ENCODE assay signal across 30 cellular contexts in genomic region chr11:95888852-95889251, GRCh38.
"Had no signal": no experiment of that assay in that cellular context is flagged by ENCODE, and none has a peak within 500 bp of the region (broad histone marks: within the 10 kb centered on the region; RNA-seq: fewer than 3 reads in every experiment).

No MANE protein-coding gene starts in this region.

- H3K9me3 ChIP-seq: gastrocnemius medialis, heart left ventricle, neutrophil, pancreas, right atrium auricular region, suprapubic skin, transverse colon, upper lobe of right lung, uterus had no signal

- H3K4me1 ChIP-seq: upper lobe of right lung had no signal

- H3K27ac ChIP-seq: epithelial cell of prostate, gastrocnemius medialis, heart left ventricle, hepatocyte, neutrophil, pancreas, right atrium auricular region, suprapubic skin, transverse colon, upper lobe of right lung, uterus had no signal

- H3K4me3 ChIP-seq: gastrocnemius medialis, heart left ventricle, hepatocyte, lung, pancreas, right atrium auricular region, smooth muscle cell, suprapubic skin, transverse colon, upper lobe of right lung, uterus had no signal

- H2AFZ ChIP-seq: hepatocyte had no signal

- H3K27me3 ChIP-seq: gastrocnemius medialis, heart left ventricle, hepatocyte, neutrophil, pancreas, right atrium auricular region, suprapubic skin, transverse colon, upper lobe of right lung, uterus had no signal

- H3K36me3 Mint-ChIP-seq: natural killer cell had no signal

- H3K4me3 Mint-ChIP-seq: dendritic cell treated with granulocyte-macrophage colony-stimulating factor and Interleukin-4, amounts not matched to agents 40 ng/mL and 50 ng/mL, for 4 days; endodermal cell; memory B cell; natural killer cell; stimulated activated naive CD8-positive, alpha-beta T cell treated with anti-CD3 and anti-CD28 coated beads, Interleukin-15, amount 100 ng/mL, for 72 hours had no signal

- H3K27ac Mint-ChIP-seq: dendritic cell treated with granulocyte-macrophage colony-stimulating factor and Interleukin-4, amounts not matched to agents 40 ng/mL and 50 ng/mL, for 4 days; endodermal cell; memory B cell; progenitor cell of endocrine pancreas; stimulated activated naive CD8-positive, alpha-beta T cell treated with anti-CD3 and anti-CD28 coated beads, Interleukin-15, amount 100 ng/mL, for 72 hours had no signal

- H3K36me3 ChIP-seq: neutrophil, pancreas, transverse colon, uterus had no signal

- H3K27me3 Mint-ChIP-seq: dendritic cell treated with granulocyte-macrophage colony-stimulating factor and Interleukin-4, amounts not matched to agents 40 ng/mL and 50 ng/mL, for 4 days; memory B cell; progenitor cell of endocrine pancreas; stimulated activated naive CD8-positive, alpha-beta T cell treated with anti-CD3 and anti-CD28 coated beads, Interleukin-15, amount 100 ng/mL, for 72 hours had no signal

- ATAC-seq: esophagus mucosa; gastrocnemius medialis; left lobe of liver; natural killer cell; pancreas; sciatic nerve; stimulated activated naive CD8-positive, alpha-beta T cell treated with anti-CD3 and anti-CD28 coated beads, Interleukin-15, amount 100 ng/mL, for 72 hours; upper lobe of right lung had no signal

- H3K4me2 ChIP-seq: hepatocyte, smooth muscle cell had no signal

- H3K9me3 Mint-ChIP-seq: dendritic cell treated with granulocyte-macrophage colony-stimulating factor and Interleukin-4, amounts not matched to agents 40 ng/mL and 50 ng/mL, for 4 days; endodermal cell; memory B cell; natural killer cell; stimulated activated naive CD8-positive, alpha-beta T cell treated with anti-CD3 and anti-CD28 coated beads, Interleukin-15, amount 100 ng/mL, for 72 hours had no signal

- DNase-seq: effector CD8-positive, alpha-beta T cell; endodermal cell; foreskin fibroblast; gastrocnemius medialis; heart left ventricle; kidney; natural killer cell; pancreas; stimulated activated CD4-positive, alpha-beta T cell treated with anti-CD3 and anti-CD28 coated beads, Interleukin-12 subunit alpha, Interleukin-12 subunit beta, amount 100 ng/mL, for 4 hours; stimulated activated CD4-positive, alpha-beta T cell treated with anti-CD3 and anti-CD28 coated beads, Interleukin-1b, Interleukin-23, amount 100 ng/mL, for 48 hours; stimulated activated CD4-positive, alpha-beta T cell treated with anti-CD3 and anti-CD28 coated beads, Interleukin-4, amount 100 ng/mL, for 1 hour; stimulated activated CD8-positive, alpha-beta memory T cell treated with anti-CD3 and anti-CD28 coated beads, Interleukin-4, amount 100 ng/mL, for 48 hours; stimulated activated naive CD4-positive, alpha-beta T cell; stimulated activated naive CD8-positive, alpha-beta T cell treated with anti-CD3 and anti-CD28 coated beads, Interleukin-15, amount 100 ng/mL, for 72 hours; transverse colon; upper lobe of right lung; uterus had no signal
